In genomic region chr2:20962939-20963543, GRCh38 we compare ENCODE assay signal across 8 cellular contexts.
DNase-seq lines count a peak whose midpoint lies in the region; ATAC-seq and TF ChIP-seq lines count a peak whose summit lies in the region.

No MANE protein-coding gene starts in this region.

- ATAC-seq in CD8-positive, alpha-beta T cell = no peak
- ATAC-seq in GM19455 (IDR thresholded peaks at IDR 0.05; ENCODE audit: unreplicated experiment) (peak; percentile 71), PC-3 (peak; percentile 74)

- CTCF ChIA-PET in CD8-positive, alpha-beta T cell (lab: Charles Lee) = interaction anchor here (0.6 to 10.8 kb wide), 14 partner anchors 8 to 873 kb away, joined by 3 to 174 read pairs (median 5); no protein-coding TSS in a partner anchor
- CTCF ChIA-PET in PC-3 (lab: Charles Lee) = interaction anchor here (0.6 to 1.4 kb wide), 6 partner anchors 182 to 353 kb away, joined by 3 to 28 read pairs (median 4); no protein-coding TSS in a partner anchor

- H3K9me2 ChIP-seq in PC-3 (replicated peaks; ENCODE audit: low read length) = no peaks in the 10 kb centered on the region

- H3K27ac Mint-ChIP-seq in CD8-positive, alpha-beta T cell = no peak overlapping the region
- no peak overlapping the region for H3K27ac Mint-ChIP-seq in neural progenitor cell

- WGBS in stomach, 5 donors = 33 to 46% (median 45%) methylated on average over 5 of the region's 5 CpGs

- TF ChIP-seq EP300 in stomach (IDR thresholded peaks at IDR 0.05) = no peak

- H3K9me3 ChIP-seq in CD8-positive, alpha-beta T cell (ENCODE audit: low read length) = no peaks in the 10 kb centered on the region
- H3K9me3 ChIP-seq in PC-3 (ENCODE audit: low read length) (no peaks in the 10 kb centered on the region), neural progenitor cell (ENCODE audit: low read depth) (no peaks in the 10 kb centered on the region), stomach (no peaks in the 10 kb centered on the region)

- peaks cover 10% of the 10 kb centered on the region for H3K27me3 Mint-ChIP-seq in CD8-positive, alpha-beta T cell (ENCODE audit: low read depth)
- peaks cover 13% of the 10 kb centered on the region for H3K27me3 Mint-ChIP-seq in neural progenitor cell (ENCODE audit: insufficient read depth, low read depth)

- H3K4me1 Mint-ChIP-seq in CD8-positive, alpha-beta T cell (ENCODE audit: low read depth) = no peaks in the 10 kb centered on the region
- H3K4me1 Mint-ChIP-seq in neural progenitor cell = peaks cover under 1% of the 10 kb centered on the region

- H3K79me2 ChIP-seq in PC-3 (ENCODE audit: low read length) (no peaks in the 10 kb centered on the region), neural progenitor cell (ENCODE audit: low read depth) (no peaks in the 10 kb centered on the region)

- H3K4me2 ChIP-seq in PC-3 (ENCODE audit: low read length) (no peak overlapping the region), neural progenitor cell (no peak overlapping the region)

- H3K36me3 Mint-ChIP-seq in CD8-positive, alpha-beta T cell = no peaks in the 10 kb centered on the region
- no peaks in the 10 kb centered on the region for H3K36me3 Mint-ChIP-seq in neural progenitor cell

- H4K20me1 ChIP-seq in PC-3 (ENCODE audit: low read length) (no peaks in the 10 kb centered on the region), neural progenitor cell (ENCODE audit: low read depth) (no peaks in the 10 kb centered on the region)

- TF ChIP-seq POLR2A in stomach (IDR thresholded peaks at IDR 0.05) = no peak

- BruUV-seq in PC-3 (replicated peaks; lab: Mats Ljungman, UMichigan) = no TSS peak

- H3K36me3 ChIP-seq in CD8-positive, alpha-beta T cell (ENCODE audit: insufficient read depth, low read length) = no peaks in the 10 kb centered on the region
- H3K36me3 ChIP-seq in PC-3 (ENCODE audit: low read depth, low read length) (no peaks in the 10 kb centered on the region), neural progenitor cell (no peaks in the 10 kb centered on the region), stomach (no peaks in the 10 kb centered on the region)

- no peak overlapping the region for H3K9ac ChIP-seq in PC-3 (ENCODE audit: low read length)
- H3K9ac ChIP-seq in neural progenitor cell = no peak overlapping the region

- POLR2A ChIA-PET in CD8-positive, alpha-beta T cell (lab: Charles Lee) = interaction anchor here (0.9 kb wide), 1 partner anchor 517 kb away, joined by 3 read pairs; no protein-coding TSS in a partner anchor
- POLR2A ChIA-PET in PC-3 (lab: Charles Lee; ENCODE audit: unreplicated experiment) = no interaction called here

- DNase-seq in CD8-positive, alpha-beta T cell = peak; percentile 41 to 76 (median 59)
- peak; percentile 72 for DNase-seq in HT-29 (ENCODE audit: low spot score)
- DNase-seq in PC-3 = peak; percentile 77
- peak; percentile 81 to 82 for DNase-seq in activated T-cell treated with anti-CD3 and anti-CD28 coated beads, Interleukin-2, amount 50 U/mL, for 48 hours
- peak; percentile 63 for DNase-seq in fibroblast of peridontal ligament (ENCODE audit: extremely low read depth)
- peak; percentile 82 for DNase-seq in neural progenitor cell (ENCODE audit: low spot score)
- peak; percentile 79 for DNase-seq in stomach

- H3F3A ChIP-seq in PC-3 (ENCODE audit: low read length, unreplicated experiment) (no peaks in the 10 kb centered on the region), neural progenitor cell (ENCODE audit: low read depth) (no peaks in the 10 kb centered on the region)

- intact Hi-C loops in CD8-positive, alpha-beta T cell (cut with DNase I, micrococcal nuclease) = loop anchor here in 1 of 2 experiments (1.0 to 5.0 kb wide), 4 partner anchors 182 to 520 kb away; no protein-coding TSS in a partner anchor
- intact Hi-C loops in PC-3 (cut with micrococcal nuclease) = loop anchor here (1.0 kb wide), 1 partner anchor 182 kb away; no protein-coding TSS in a partner anchor
- intact Hi-C loops in stomach (cut with DNase I; ENCODE audit: low total_unique reads) = loop anchor here (5.0 to 10.0 kb wide), 2 partner anchors 178 to 301 kb away; no protein-coding TSS in a partner anchor

- H3K27ac ChIP-seq in CD8-positive, alpha-beta T cell (ENCODE audit: low read depth, low read length) = no peak overlapping the region
- H3K27ac ChIP-seq in PC-3 (ENCODE audit: low read length) (no peak overlapping the region), neural progenitor cell (no peak overlapping the region), stomach (no peak overlapping the region)

- H3K4me3 Mint-ChIP-seq in CD8-positive, alpha-beta T cell = no peak overlapping the region
- no peak overlapping the region for H3K4me3 Mint-ChIP-seq in neural progenitor cell

- TF ChIP-seq CTCF in CD8-positive, alpha-beta T cell (IDR thresholded peaks at IDR 0.05) = peak; percentile 71
- TF ChIP-seq CTCF in PC-3 (conservative IDR thresholded peaks at IDR 0.05; ENCODE audit: low read depth, low read length) (peak; percentile 86), neural progenitor cell (IDR thresholded peaks at IDR 0.05) (peak; percentile 94), stomach (IDR thresholded peaks at IDR 0.05) (peak in 5 of 7 experiments; percentile 69 to 87 (median 80))

- no peaks in the 10 kb centered on the region for H3K4me1 ChIP-seq in CD8-positive, alpha-beta T cell (ENCODE audit: insufficient read depth, low read length)
- no peaks in the 10 kb centered on the region for H3K4me1 ChIP-seq in PC-3 (ENCODE audit: insufficient read depth, low read length)
- H3K4me1 ChIP-seq in neural progenitor cell = no peaks in the 10 kb centered on the region
- peaks cover 0 to 7% (median 0%) of the 10 kb centered on the region in 4 donors for H3K4me1 ChIP-seq in stomach

- no peak overlapping the region for H2AFZ ChIP-seq in PC-3 (ENCODE audit: low read length)
- H2AFZ ChIP-seq in neural progenitor cell (replicated peaks) = no peak overlapping the region

- no peaks in the 10 kb centered on the region for H3K27me3 ChIP-seq in CD8-positive, alpha-beta T cell (ENCODE audit: insufficient read depth, low read length)
- H3K27me3 ChIP-seq in PC-3 (ENCODE audit: low read length) (peaks cover 40% of the 10 kb centered on the region), neural progenitor cell (peaks cover 10% of the 10 kb centered on the region), stomach (peaks cover 0 to 4% (median 0%) of the 10 kb centered on the region in 3 donors)

- H3K4me3 ChIP-seq in CD8-positive, alpha-beta T cell (ENCODE audit: low read depth, low read length) = no peak overlapping the region
- no peak overlapping the region for H3K4me3 ChIP-seq in PC-3 (ENCODE audit: low read length)
- no peak overlapping the region for H3K4me3 ChIP-seq in neural progenitor cell
- H3K4me3 ChIP-seq in stomach = no peak overlapping the region

- H3K9me3 Mint-ChIP-seq in CD8-positive, alpha-beta T cell = no peaks in the 10 kb centered on the region
- no peaks in the 10 kb centered on the region for H3K9me3 Mint-ChIP-seq in neural progenitor cell
